ENCODE assay signal across 11 cellular contexts in genomic region chr6:137241481-137242011, GRCh38. TPM values are rescaled to one million over a fixed set of nuclear protein-coding genes. Genes with fewer than 3 reads are reported as not detected.
DNase-seq lines count a peak whose midpoint lies in the region; ATAC-seq, FAIRE-seq and TF ChIP-seq lines count a peak whose summit lies in the region.
"Had no signal": no experiment of that assay in that cellular context is flagged by ENCODE, and none has a peak within 500 bp of the region (broad histone marks: within the 10 kb centered on the region; RNA-seq: fewer than 3 reads in every experiment).

No MANE protein-coding gene starts in this region.

- H3K9me3 ChIP-seq in liver (ENCODE audit: control insufficient read depth in 4 of 4, low read length in 3 of 4): no peaks in the 10 kb centered on the region
- H3K9me3 ChIP-seq in upper lobe of left lung: no peaks in the 10 kb centered on the region

- ATAC-seq in upper lobe of left lung (ENCODE audit: low FRiP score in 2 of 2): no peak
- ATAC-seq: naive thymus-derived CD4-positive, alpha-beta T cell had no signal

- no peak for FAIRE-seq in bronchial epithelial cell (lab: Jason Lieb, UNC)

- H3K4me3 ChIP-seq in LNCaP clone FGC (ENCODE audit: low read depth, low read length) (no peak overlapping the region), bronchial epithelial cell (ENCODE audit: low read depth, low read length) (no peak overlapping the region), liver (ENCODE audit: low read depth in 1 of 3, low read length in 3 of 3) (no peak overlapping the region), upper lobe of left lung (no peak overlapping the region)

- no peak for TF ChIP-seq CTCF in LNCaP clone FGC (IDR thresholded peaks at IDR 0.05; ENCODE audit: control insufficient read depth, extremely low read depth, insufficient read depth)
- TF ChIP-seq CTCF in bronchial epithelial cell (IDR thresholded peaks at IDR 0.05; ENCODE audit: insufficient read depth, low read length, severe bottlenecking): no peak
- TF ChIP-seq CTCF in liver (IDR thresholded peaks at IDR 0.05; ENCODE audit: low read depth, low read length, missing input control): no peak
- no peak for TF ChIP-seq CTCF in upper lobe of left lung (IDR thresholded peaks at IDR 0.05)

- DNase-seq in LNCaP clone FGC (ENCODE audit: low read depth) (peak; percentile 73), bronchial epithelial cell (ENCODE audit: low read depth) (peak; percentile 62), upper lobe of left lung (no peak), DMS114 treated with DMSO at 0.1 percent for 48 hours (lab: John Stamatoyannopoulos, UW; ENCODE audit: unreplicated experiment) (no peak), SW 1271 (lab: John Stamatoyannopoulos, UW) (no peak)
- no peak for DNase-seq in stimulated activated CD4-positive, alpha-beta T cell treated with anti-CD3 and anti-CD28 coated beads, Interleukin-2, amount 100 ng/mL, for 48 hours
- DNase-seq: amygdala; DMS153; KG1; naive thymus-derived CD4-positive, alpha-beta T cell had no signal

- H3K27ac ChIP-seq in liver (ENCODE audit: low read depth in 1 of 2, low read length in 2 of 2): peak overlapping the region in 1 of 2 donors; percentile 57
- H3K27ac ChIP-seq in upper lobe of left lung: peak overlapping the region; percentile 8 to 78 (median 50)

- no peak for TF ChIP-seq EP300 in upper lobe of left lung (IDR thresholded peaks at IDR 0.05)

- no peak for TF ChIP-seq POLR2A in upper lobe of left lung (IDR thresholded peaks at IDR 0.05)

- H3K4me1 ChIP-seq in liver (ENCODE audit: control insufficient read depth in 4 of 4, insufficient read depth in 4 of 4, low read length in 3 of 4) (peaks cover 0 to 5% (median 0%) of the 10 kb centered on the region in 4 donors), upper lobe of left lung (peaks cover 20 to 50% (median 34%) of the 10 kb centered on the region in 4 donors)

- H3K27me3 ChIP-seq in bronchial epithelial cell (ENCODE audit: control insufficient read depth, insufficient read depth, low read length): no peaks in the 10 kb centered on the region
- H3K27me3 ChIP-seq in liver (ENCODE audit: control insufficient read depth in 4 of 4, insufficient read depth in 4 of 4, low read length in 3 of 4): no peaks in the 10 kb centered on the region
- no peaks in the 10 kb centered on the region for H3K27me3 ChIP-seq in upper lobe of left lung

- TF ChIP-seq RAD21 in liver (IDR thresholded peaks at IDR 0.05): peak in 1 of 2 donors; percentile 26

- no peaks in the 10 kb centered on the region for H3K36me3 ChIP-seq in bronchial epithelial cell (ENCODE audit: control insufficient read depth, insufficient read depth, low read length)
- H3K36me3 ChIP-seq in liver (ENCODE audit: control insufficient read depth in 4 of 4, insufficient read depth in 3 of 4, low read depth in 1 of 4, low read length in 3 of 4): no peaks in the 10 kb centered on the region
- no peaks in the 10 kb centered on the region for H3K36me3 ChIP-seq in upper lobe of left lung

- 44% methylated on average over 3 of the region's 3 CpGs for WGBS in liver
- WGBS in upper lobe of left lung, 2 donors: 60 to 61% methylated on average over 3 of the region's 3 CpGs

- H3K9ac ChIP-seq in liver (ENCODE audit: low read depth in 1 of 2, low read length in 2 of 2): no peak overlapping the region

TF ChIP-seq in liver, 16 proteins besides CTCF, POLR2A, EP300 and RAD21:
- peak; percentile 80 for TF ChIP-seq REST (IDR thresholded peaks at IDR 0.05)
- peak; percentile 64 for TF ChIP-seq SP1 (IDR thresholded peaks at IDR 0.05)
- TF ChIP-seq MAX (IDR thresholded peaks at IDR 0.05): peak; percentile 40
- peak; percentile 54 for TF ChIP-seq ZBTB33 (IDR thresholded peaks at IDR 0.05)
- no peak for TF ChIP-seq TAF1 (conservative IDR thresholded peaks at IDR 0.05)
- TF ChIP-seq ATF3 (IDR thresholded peaks at IDR 0.05): no peak
- TF ChIP-seq RXRA (IDR thresholded peaks at IDR 0.05): peak; percentile 41 to 78
- no peak for TF ChIP-seq EGR1 (IDR thresholded peaks at IDR 0.05; ENCODE audit: low read depth in 2 of 2)
- TF ChIP-seq HNF4A (conservative IDR thresholded peaks at IDR 0.05): peak; percentile 89 to 95
- peak; percentile 59 for TF ChIP-seq YY1 (IDR thresholded peaks at IDR 0.05)
- peak; percentile 50 for TF ChIP-seq HNF4G (IDR thresholded peaks at IDR 0.05)
- TF ChIP-seq NR2F2 (IDR thresholded peaks at IDR 0.05): no peak
- peak in 1 of 2 donors; percentile 85 for TF ChIP-seq JUND (IDR thresholded peaks at IDR 0.05)
- peak; percentile 39 for TF ChIP-seq FOXA2 (IDR thresholded peaks at IDR 0.05)
- peak in 1 of 2 donors; percentile 22 for TF ChIP-seq GABPA (IDR thresholded peaks at IDR 0.05 in 1 of 2, conservative IDR thresholded peaks at IDR 0.05 in 1 of 2)
- TF ChIP-seq FOXA1 (IDR thresholded peaks at IDR 0.05): no peak

RNA-seq across cellular contexts. Expression of gene IFNGR1, which starts 22.4 kb away (rescaled TPM):
- total RNA-seq in bronchial epithelial cell: 83.5 and 94.6 TPM in 2 replicates
- total RNA-seq in liver: 10 to 100 TPM; 33.9 to 57.8 TPM
- 10 to 100 TPM; 35.7 to 42.3 TPM for polyA plus RNA-seq in liver
- total RNA-seq in upper lobe of left lung: 100 to 1,000 TPM in 5 of 6 donors, 10 to 100 TPM in 1; 94.0 to 216 (median 183) TPM

Comparison
In these comparisons a context has a peak if more than half of its experiments do, and no peak if none do; other contexts are left out.
1. DNase-seq: peak in LNCaP clone FGC (single experiment) and bronchial epithelial cell (single experiment); none in upper lobe of left lung (0 of 2), stimulated activated CD4-positive, alpha-beta T cell treated with anti-CD3 and anti-CD28 coated beads, Interleukin-2, amount 100 ng/mL, for 48 hours (0 of 2), DMS114 treated with DMSO at 0.1 percent for 48 hours (single experiment) and SW 1271 (0 of 2).